Comparison of ENCODE assay signal across 22 cellular contexts in the genomic region with DNA sequence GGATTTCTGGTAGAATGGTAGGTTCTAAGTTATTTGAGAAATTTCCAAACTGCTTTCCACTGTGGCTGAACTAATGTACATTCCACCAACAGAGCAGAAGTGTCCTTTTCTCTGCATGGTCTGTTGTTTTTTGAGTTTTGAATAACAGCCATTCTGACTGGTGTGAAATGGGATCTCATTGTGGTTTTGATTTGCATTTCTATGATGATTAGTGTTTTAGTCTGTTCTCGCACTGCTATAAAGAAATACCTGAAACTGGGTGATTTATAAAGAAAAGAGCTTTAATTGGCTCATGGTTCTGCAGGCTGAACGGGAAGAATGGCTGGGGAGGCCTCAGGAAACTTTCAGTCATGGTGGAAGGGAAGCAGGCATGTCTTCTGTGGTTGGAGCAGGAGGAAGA.
"Had no signal": no experiment of that assay in that cellular context is flagged by ENCODE, and none has a peak within 500 bp of the region (broad histone marks: within the 10 kb centered on the region; RNA-seq: fewer than 3 reads in every experiment).

No MANE protein-coding gene starts in this region.

- DNase-seq: activated CD8-positive, alpha-beta memory T cell treated with anti-CD3 and anti-CD28 coated beads, Interleukin-2, amount 50 U/mL, for 4 hours; activated gamma-delta T cell treated with Interleukin-2 at 50 U/mL for 16 hours; anterior cingulate cortex; heart left ventricle; left ventricle myocardium superior; mammary epithelial cell; midbrain; retina; sigmoid colon; SK-N-SH; stimulated activated CD4-positive, alpha-beta T cell treated with anti-CD3 and anti-CD28 coated beads, Interleukin-4, amount 100 ng/mL, for 4 hours; stomach had no signal

- H3K4me1 Mint-ChIP-seq: brain had no signal

- H3K27ac Mint-ChIP-seq: brain; natural killer cell treated with Interleukin-12 subunit alpha and Interleukin-12 subunit beta and Interleukin-15 and Interleukin-18, amount 100 ng/mL, for 72 hours; progenitor cell of endocrine pancreas; T-helper 2 cell treated with Interferon-gamma antibody and Interleukin-4, amounts not matched to agents 5 μg/mL and 100 μg/mL, for 36 hours had no signal

- H3K4me1 ChIP-seq: sigmoid colon, suprapubic skin, tibial nerve had no signal

- H3K9me3 ChIP-seq: heart left ventricle, sigmoid colon, SK-N-SH, stomach, suprapubic skin, tibial nerve had no signal

- H3K27me3 ChIP-seq: heart left ventricle, sigmoid colon, stomach, suprapubic skin, tibial nerve had no signal

- H3K4me2 ChIP-seq: SK-N-SH, smooth muscle cell had no signal

- ATAC-seq: heart left ventricle; left ventricle myocardium superior; natural killer cell treated with Interleukin-12 subunit alpha and Interleukin-12 subunit beta and Interleukin-15 and Interleukin-18, amount 100 ng/mL, for 72 hours had no signal

- FAIRE-seq: endometrium, islet of Langerhans had no signal

- H3K27me3 Mint-ChIP-seq: brain; natural killer cell treated with Interleukin-12 subunit alpha and Interleukin-12 subunit beta and Interleukin-15 and Interleukin-18, amount 100 ng/mL, for 72 hours; progenitor cell of endocrine pancreas had no signal

- H3K9me3 Mint-ChIP-seq: brain; natural killer cell treated with Interleukin-12 subunit alpha and Interleukin-12 subunit beta and Interleukin-15 and Interleukin-18, amount 100 ng/mL, for 72 hours; T-helper 2 cell treated with Interferon-gamma antibody and Interleukin-4, amounts not matched to agents 5 μg/mL and 100 μg/mL, for 36 hours had no signal

- H3K4me3 ChIP-seq: heart left ventricle, sigmoid colon, smooth muscle cell, stomach, suprapubic skin, tibial nerve had no signal

- H3K9me2 ChIP-seq: SK-N-SH had no signal

- H3K4me3 Mint-ChIP-seq: brain; natural killer cell treated with Interleukin-12 subunit alpha and Interleukin-12 subunit beta and Interleukin-15 and Interleukin-18, amount 100 ng/mL, for 72 hours; T-helper 2 cell treated with Interferon-gamma antibody and Interleukin-4, amounts not matched to agents 5 μg/mL and 100 μg/mL, for 36 hours had no signal

- H3K9ac ChIP-seq: SK-N-SH had no signal

- H3K27ac ChIP-seq: heart left ventricle, sigmoid colon, stomach, suprapubic skin, tibial nerve, VCaP had no signal
